16 cellular contexts compared by ENCODE assay signal in the genomic region with DNA sequence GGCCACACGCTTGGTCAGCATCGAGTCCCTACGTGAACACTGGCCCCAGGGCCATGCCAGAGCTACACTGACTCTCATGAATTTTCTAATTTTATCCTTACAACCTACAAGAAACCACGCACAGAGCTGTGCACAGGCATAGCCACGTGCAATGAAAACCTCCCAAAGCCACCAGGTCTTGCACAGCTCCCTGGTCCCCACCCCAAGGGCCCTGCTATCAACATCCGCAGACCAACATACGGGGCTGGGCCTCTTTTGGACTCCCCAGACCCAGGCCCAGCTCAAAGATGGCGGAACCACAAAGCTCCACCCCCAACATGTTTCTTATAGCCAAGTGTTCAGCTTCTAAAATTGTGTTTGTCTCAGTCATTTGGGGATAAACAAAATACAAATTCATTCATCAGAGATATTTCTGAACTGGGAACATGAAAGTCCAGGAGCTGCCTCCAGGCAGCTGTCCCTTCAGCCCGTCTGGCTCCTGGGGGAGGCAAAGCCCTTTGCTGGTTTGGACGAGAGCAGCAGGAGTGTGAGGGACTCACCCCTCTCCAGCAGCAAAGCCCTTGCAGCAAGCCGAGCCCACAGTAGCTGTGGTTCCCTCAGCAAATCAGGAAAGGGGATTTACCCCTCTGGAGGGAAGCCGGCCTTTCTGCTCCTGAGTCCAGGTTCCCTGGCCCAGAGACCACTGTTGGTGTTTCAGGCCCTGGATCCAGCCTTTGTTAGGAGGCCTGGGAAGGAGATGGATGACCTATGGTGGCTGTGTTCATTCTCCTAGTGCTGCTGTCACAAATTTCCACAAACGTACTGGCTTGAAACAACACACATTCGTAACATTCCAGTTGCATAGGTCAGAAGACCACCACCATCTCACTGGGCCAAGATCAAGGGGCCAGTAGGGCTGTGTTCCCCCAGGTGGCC.
"Had no signal": no experiment of that assay in that cellular context is flagged by ENCODE, and none has a peak within 500 bp of the region (broad histone marks: within the 10 kb centered on the region; RNA-seq: fewer than 3 reads in every experiment).

No MANE protein-coding gene starts in this region.

- H3K4me1 Mint-ChIP-seq: neural progenitor cell had no signal

- H3K36me3 ChIP-seq: colonic mucosa, heart left ventricle, neural progenitor cell, prostate gland had no signal

- H3K4me3 ChIP-seq: colonic mucosa, heart left ventricle, mucosa of descending colon, neural progenitor cell, prostate gland had no signal

- H3K27ac ChIP-seq: colonic mucosa, epithelial cell of prostate, heart left ventricle, neural progenitor cell, prostate gland had no signal

- H3K9me3 Mint-ChIP-seq: activated T-helper 1 cell treated with anti-CD3 and anti-CD28 coated beads, Interleukin-12 subunit alpha, Interleukin-12 subunit beta, Interleukin-2, Interleukin-4 antibody, amounts not matched to agents 30 ng/mL and 10 ng/mL and 1 ng/mL, durations not matched to agents 14 hours and 24 hours and 36 hours; memory B cell; neural progenitor cell had no signal

- H3K36me3 Mint-ChIP-seq: activated naive CD8-positive, alpha-beta T cell; memory B cell; neural progenitor cell had no signal

- ATAC-seq: activated CD4-positive, alpha-beta T cell treated with anti-CD3 and anti-CD28 coated beads for 36 hours; heart left ventricle; left colon; mucosa of descending colon had no signal

- H3K9me3 ChIP-seq: colonic mucosa, heart left ventricle, mucosa of descending colon, prostate gland had no signal

- H3K27ac Mint-ChIP-seq: activated naive CD8-positive, alpha-beta T cell; activated T-helper 1 cell treated with anti-CD3 and anti-CD28 coated beads, Interleukin-12 subunit alpha, Interleukin-12 subunit beta, Interleukin-2, Interleukin-4 antibody, amounts not matched to agents 30 ng/mL and 10 ng/mL and 1 ng/mL, durations not matched to agents 14 hours and 24 hours and 36 hours; memory B cell had no signal

- H3K4me3 Mint-ChIP-seq: activated CD4-positive, alpha-beta T cell treated with anti-CD3 and anti-CD28 coated beads for 36 hours; activated naive CD8-positive, alpha-beta T cell; activated T-helper 1 cell treated with anti-CD3 and anti-CD28 coated beads, Interleukin-12 subunit alpha, Interleukin-12 subunit beta, Interleukin-2, Interleukin-4 antibody, amounts not matched to agents 30 ng/mL and 10 ng/mL and 1 ng/mL, durations not matched to agents 14 hours and 24 hours and 36 hours; memory B cell; neural progenitor cell had no signal

- H3K4me1 ChIP-seq: colonic mucosa, neural progenitor cell, prostate gland had no signal

- DNase-seq: activated CD4-positive, alpha-beta T cell treated with anti-CD3 and anti-CD28 coated beads for 36 hours; activated CD4-positive, alpha-beta T cell treated with anti-CD3 and anti-CD28 coated beads, Interleukin-2, amount 50 U/mL, for 48 hours; activated naive CD4-positive, alpha-beta T cell; colonic mucosa; heart left ventricle; left colon; mucosa of descending colon; stimulated activated CD4-positive, alpha-beta T cell treated with anti-CD3 and anti-CD28 coated beads, Interleukin-4, amount 100 ng/mL, for 1 hour; stimulated activated naive CD4-positive, alpha-beta T cell treated with Interleukin-2 at 50 U/mL for 16 hours; T-helper 9 cell had no signal

- H3K27me3 ChIP-seq: colonic mucosa, heart left ventricle, neural progenitor cell had no signal

- H3K27me3 Mint-ChIP-seq: activated CD4-positive, alpha-beta T cell treated with anti-CD3 and anti-CD28 coated beads for 36 hours had no signal
